Comparison of ENCODE assay signal across 9 cellular contexts in the genomic region with DNA sequence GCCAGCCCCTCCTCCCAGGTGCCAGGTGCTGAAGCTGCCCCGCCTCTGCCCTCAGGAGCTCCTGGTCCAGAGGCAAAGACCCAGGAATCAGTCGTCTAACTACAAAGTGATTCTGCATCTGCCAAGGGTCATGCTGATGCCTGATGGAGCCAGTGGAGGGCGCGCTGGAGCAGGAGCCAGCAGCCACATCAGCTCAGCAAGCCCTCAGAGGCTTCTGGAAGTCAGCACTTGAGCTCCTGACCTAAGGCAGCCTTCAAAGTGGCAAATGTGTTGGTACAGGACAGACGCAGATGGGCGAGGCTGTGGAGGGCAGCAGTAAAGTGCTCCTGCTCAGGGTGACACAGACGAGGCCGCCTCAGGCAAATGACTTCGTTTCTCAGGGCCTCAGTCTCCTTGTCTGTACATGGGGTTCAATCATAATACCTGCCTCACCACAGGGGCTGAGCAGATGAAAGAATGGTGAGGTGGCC. TPM values are rescaled to one million over a fixed set of nuclear protein-coding genes. Genes with fewer than 3 reads are reported as not detected.
DNase-seq lines count a peak whose midpoint lies in the region; ATAC-seq, FAIRE-seq and TF ChIP-seq lines count a peak whose summit lies in the region.
"Had no signal": no experiment of that assay in that cellular context is flagged by ENCODE, and none has a peak within 500 bp of the region (broad histone marks: within the 10 kb centered on the region; RNA-seq: fewer than 3 reads in every experiment).

No MANE protein-coding gene starts in this region.

- H3K36me3 Mint-ChIP-seq in activated CD4-positive, alpha-beta T cell treated with anti-CD3 and anti-CD28 coated beads, Interleukin-2, amount 10 ng/mL, durations not matched to agents 7 days and 5 days (ENCODE audit: low read depth), result peaks cover 29% of the 10 kb centered on the region

- H3K14ac ChIP-seq in trophoblast cell (ENCODE audit: low read length), result no peak overlapping the region

- peaks cover 5% of the 10 kb centered on the region for H3K4me1 Mint-ChIP-seq in activated CD4-positive, alpha-beta T cell treated with anti-CD3 and anti-CD28 coated beads, Interleukin-2, amount 10 ng/mL, durations not matched to agents 7 days and 5 days

- H3K23ac ChIP-seq in trophoblast cell (ENCODE audit: low read length), result no peak overlapping the region

- no peaks in the 10 kb centered on the region for H3K27me3 Mint-ChIP-seq in activated CD4-positive, alpha-beta T cell treated with anti-CD3 and anti-CD28 coated beads, Interleukin-2, amount 10 ng/mL, durations not matched to agents 7 days and 5 days

- H3K27ac Mint-ChIP-seq in activated CD4-positive, alpha-beta T cell treated with anti-CD3 and anti-CD28 coated beads, Interleukin-2, amount 10 ng/mL, durations not matched to agents 7 days and 5 days, result peak overlapping the region; percentile 76

- no peak overlapping the region for H2BK5ac ChIP-seq in trophoblast cell (ENCODE audit: low read depth, low read length, poor library complexity)

- no peaks in the 10 kb centered on the region for H4K20me1 ChIP-seq in endothelial cell of umbilical vein (replicated peaks; ENCODE audit: control insufficient read depth, extremely low read depth, insufficient read depth, low read length)

- H3K36me3 ChIP-seq in endothelial cell of umbilical vein (ENCODE audit: control insufficient read depth in 2 of 2, extremely low read depth in 1 of 2, insufficient read depth in 2 of 2, low read length in 2 of 2), result peaks cover 4 to 26% of the 10 kb centered on the region in 2 experiments
- H3K36me3 ChIP-seq in trophoblast cell (ENCODE audit: control insufficient read depth in 1 of 2, insufficient read depth in 2 of 2, low read length in 2 of 2), result peaks cover 25 to 36% of the 10 kb centered on the region in 2 experiments

- CTCF ChIA-PET in activated CD4-positive, alpha-beta T cell treated with anti-CD3 and anti-CD28 coated beads, Interleukin-2, amount 10 ng/mL, durations not matched to agents 7 days and 5 days (lab: Charles Lee), result interaction anchor here (0.7 to 3.6 kb wide), 11 partner anchors 9 to 383 kb away, joined by 3 to 15 read pairs (median 3); no protein-coding TSS in a partner anchor
- CTCF ChIA-PET in endothelial cell of umbilical vein (lab: Charles Lee), result interaction anchor here (0.9 to 2.5 kb wide), 13 partner anchors 8 to 358 kb away, joined by 3 to 19 read pairs (median 5); no protein-coding TSS in a partner anchor

- peak; percentile 82 for FAIRE-seq in endothelial cell of umbilical vein (lab: Jason Lieb, UNC)

- H3K18ac ChIP-seq in trophoblast cell (ENCODE audit: low read length), result no peak overlapping the region

- no peak overlapping the region for H3K4me2 ChIP-seq in endothelial cell of umbilical vein (ENCODE audit: insufficient read depth, low read length)
- H3K4me2 ChIP-seq in trophoblast cell (ENCODE audit: low read length), result no peak overlapping the region

- no peaks in the 10 kb centered on the region for H3K9me3 ChIP-seq in endothelial cell of umbilical vein (replicated peaks; ENCODE audit: control insufficient read depth, insufficient read depth, low read length)
- no peaks in the 10 kb centered on the region for H3K9me3 ChIP-seq in trophoblast cell (ENCODE audit: insufficient read depth, low read depth, low read length)
- H3K9me3 ChIP-seq: BLaER1 treated with 17β-estradiol and CSF1 and Interleukin-3, amounts not matched to agents 10 nM and 100 nM had no signal

- H3K27me3 ChIP-seq in endothelial cell of umbilical vein (ENCODE audit: control insufficient read depth in 2 of 2, insufficient read depth in 2 of 2, low read length in 2 of 2) (no peaks in the 10 kb centered on the region), trophoblast cell (ENCODE audit: insufficient read depth, low read length) (no peaks in the 10 kb centered on the region)
- H3K27me3 ChIP-seq: BLaER1 treated with 17β-estradiol and CSF1 and Interleukin-3, amounts not matched to agents 10 nM and 100 nM had no signal

- H3K27ac ChIP-seq in endothelial cell of umbilical vein (ENCODE audit: insufficient read depth, low read depth, low read length), result no peak overlapping the region
- no peak overlapping the region for H3K27ac ChIP-seq in trophoblast cell (ENCODE audit: low read depth, low read length)
- H3K27ac ChIP-seq: BLaER1 treated with 17β-estradiol and CSF1 and Interleukin-3, amounts not matched to agents 10 nM and 100 nM had no signal

- H2AFZ ChIP-seq in endothelial cell of umbilical vein (ENCODE audit: low read depth, low read length) (no peak overlapping the region), trophoblast cell (ENCODE audit: insufficient read depth, low read length, poor library complexity) (no peak overlapping the region)

- no peak overlapping the region for H4K8ac ChIP-seq in trophoblast cell (ENCODE audit: low read depth, low read length)

- H4K91ac ChIP-seq in trophoblast cell (ENCODE audit: low read depth, low read length), result no peak overlapping the region

- dilution Hi-C loops in endothelial cell of umbilical vein (cut with MboI; ENCODE audit: extremely low pct_ligation_motif_present, low sequenced_read_pairs), result no loop called here

- no TSS peak for BruUV-seq in endothelial cell of umbilical vein (replicated peaks; lab: Mats Ljungman, UMichigan)

- H2BK120ac ChIP-seq in trophoblast cell (ENCODE audit: insufficient read depth, low read length, poor library complexity), result no peak overlapping the region

- no peak overlapping the region for H4K12ac ChIP-seq in trophoblast cell (ENCODE audit: low read depth, low read length)

- H3K9ac ChIP-seq in endothelial cell of umbilical vein (replicated peaks; ENCODE audit: extremely low read depth, insufficient read depth, low read length) (no peak overlapping the region), trophoblast cell (ENCODE audit: low read length) (no peak overlapping the region)
- H3K9ac ChIP-seq: BLaER1 treated with 17β-estradiol and CSF1 and Interleukin-3, amounts not matched to agents 10 nM and 100 nM had no signal

- no peaks in the 10 kb centered on the region for H3K9me1 ChIP-seq in endothelial cell of umbilical vein (replicated peaks; ENCODE audit: control insufficient read depth, extremely low read depth, insufficient read depth, low read length)

- no peak overlapping the region for H3K4me3 Mint-ChIP-seq in activated CD4-positive, alpha-beta T cell treated with anti-CD3 and anti-CD28 coated beads, Interleukin-2, amount 10 ng/mL, durations not matched to agents 7 days and 5 days

- no CpG with 5 or more reads among the region's 9 CpGs for WGBS in trophoblast cell (ENCODE audit: extremely low coverage, insufficient coverage, insufficient read length)

- no peaks in the 10 kb centered on the region for H3K9me3 Mint-ChIP-seq in activated CD4-positive, alpha-beta T cell treated with anti-CD3 and anti-CD28 coated beads, Interleukin-2, amount 10 ng/mL, durations not matched to agents 7 days and 5 days

- DNase-seq in NCI-H1417 (lab: John Stamatoyannopoulos, UW) (peak; percentile 12 to 68 (median 31)), NCI-H1417 treated with DMSO at 0.1 percent for 48 hours (lab: John Stamatoyannopoulos, UW) (no peak), NB4 (ENCODE audit: low read depth) (peak; percentile 78), endothelial cell of umbilical vein (ENCODE audit: low read depth, low spot score) (peak; percentile 61), trophoblast cell (peak; percentile 23 to 56)
- DNase-seq in activated CD4-positive, alpha-beta T cell treated with anti-CD3 and anti-CD28 coated beads, Interleukin-2, amount 10 ng/mL, durations not matched to agents 7 days and 5 days, result peak; percentile 63

- H3K79me1 ChIP-seq in trophoblast cell (ENCODE audit: low read length), result no peaks in the 10 kb centered on the region

- no peaks in the 10 kb centered on the region for H3K4me1 ChIP-seq in endothelial cell of umbilical vein (ENCODE audit: control insufficient read depth, extremely low read depth, insufficient read depth, low read length)
- peaks cover under 1 to 6% of the 10 kb centered on the region in 2 experiments for H3K4me1 ChIP-seq in trophoblast cell (ENCODE audit: control insufficient read depth in 1 of 2, insufficient read depth in 2 of 2, low read length in 2 of 2)

- H3K79me2 ChIP-seq in endothelial cell of umbilical vein (ENCODE audit: control insufficient read depth, insufficient read depth, low read length) (no peaks in the 10 kb centered on the region), trophoblast cell (ENCODE audit: control insufficient read depth, insufficient read depth, low read length, poor library complexity) (no peaks in the 10 kb centered on the region)

- intact Hi-C loops in endothelial cell of umbilical vein (cut with micrococcal nuclease), result loop anchor here (1.0 kb wide), 3 partner anchors 91 to 225 kb away; no protein-coding TSS in a partner anchor

- no peak overlapping the region for H3K4me3 ChIP-seq in NB4 (ENCODE audit: low read depth, low read length)
- no peak overlapping the region for H3K4me3 ChIP-seq in endothelial cell of umbilical vein (replicated peaks in 1 of 3; ENCODE audit: insufficient read depth in 1 of 3, low read depth in 1 of 3, low read length in 3 of 3)
- H3K4me3 ChIP-seq in trophoblast cell (ENCODE audit: low read depth, low read length), result no peak overlapping the region
- H3K4me3 ChIP-seq: BLaER1 treated with 17β-estradiol and CSF1 and Interleukin-3, amounts not matched to agents 10 nM and 100 nM had no signal

- ATAC-seq in HG03039 (IDR thresholded peaks at IDR 0.05; ENCODE audit: unreplicated experiment) (no peak), GM18502 (IDR thresholded peaks at IDR 0.05; ENCODE audit: poor library complexity, unreplicated experiment) (no peak)

- no peak overlapping the region for H2AK5ac ChIP-seq in trophoblast cell (ENCODE audit: low read length)

- no peak overlapping the region for H2BK12ac ChIP-seq in trophoblast cell (ENCODE audit: low read length)

- H3K4ac ChIP-seq in trophoblast cell (ENCODE audit: low read depth, low read length), result no peak overlapping the region

- TF ChIP-seq POLR2A in NB4 (IDR thresholded peaks at IDR 0.05; ENCODE audit: extremely low read depth, insufficient read length) (no peak), endothelial cell of umbilical vein (IDR thresholded peaks at IDR 0.05; ENCODE audit: low read depth, low read length) (no peak)

- POLR2A ChIA-PET in activated CD4-positive, alpha-beta T cell treated with anti-CD3 and anti-CD28 coated beads, Interleukin-2, amount 10 ng/mL, durations not matched to agents 7 days and 5 days (lab: Charles Lee), result no interaction called here
- POLR2A ChIA-PET in endothelial cell of umbilical vein (lab: Charles Lee), result no interaction called here

- TF ChIP-seq CTCF in NB4 (IDR thresholded peaks at IDR 0.05; ENCODE audit: low read depth, low read length), result peak; percentile 96
- peak; percentile 78 to 89 for TF ChIP-seq CTCF in endothelial cell of umbilical vein (IDR thresholded peaks at IDR 0.05; ENCODE audit: extremely low read depth in 1 of 2, insufficient read depth in 1 of 2, low read depth in 1 of 2, low read length in 2 of 2)

RNA-seq across cellular contexts. Expression of a gene that starts 10.9 kb away (rescaled TPM):
- 10 to 100 TPM; 17.6 to 20.2 TPM for total RNA-seq in activated CD4-positive, alpha-beta T cell treated with anti-CD3 and anti-CD28 coated beads, Interleukin-2, amount 10 ng/mL, durations not matched to agents 7 days and 5 days
- 24.7 and 26.1 TPM in 2 replicates for total RNA-seq in endothelial cell of umbilical vein
- 9.6 and 12.3 TPM in 2 replicates for polyA plus RNA-seq in endothelial cell of umbilical vein
- 16.8 and 19.6 TPM in 2 replicates for polyA plus RNA-seq in endothelial cell of umbilical vein (2011; cell fraction: cytosol; rRNA removed)
- polyA plus RNA-seq in endothelial cell of umbilical vein (2011; cell fraction: nucleus; rRNA removed), result 12.6 and 14.9 TPM in 2 replicates
- 15.6 and 17.2 TPM in 2 replicates for polyA plus RNA-seq in endothelial cell of umbilical vein (2012)
- 7.2 and 11.3 TPM in 2 replicates for polyA minus RNA-seq in endothelial cell of umbilical vein
- polyA minus RNA-seq in endothelial cell of umbilical vein (2011; cell fraction: cytosol; rRNA and poly(A)+ RNA removed), result 4.9 TPM
- 10.5 and 12.4 TPM in 2 replicates for polyA minus RNA-seq in endothelial cell of umbilical vein (2011; cell fraction: nucleus; rRNA and poly(A)+ RNA removed)
- polyA plus RNA-seq in trophoblast cell (2013), result 11.0 and 11.2 TPM in 2 replicates

RNA-seq across cellular contexts. Expression of a gene that starts 27.0 kb away (rescaled TPM):
- total RNA-seq in activated CD4-positive, alpha-beta T cell treated with anti-CD3 and anti-CD28 coated beads, Interleukin-2, amount 10 ng/mL, durations not matched to agents 7 days and 5 days, result not detected
- total RNA-seq in endothelial cell of umbilical vein, result not detected in 2 replicates
- polyA plus RNA-seq in endothelial cell of umbilical vein, result not detected in 2 replicates
- polyA plus RNA-seq in endothelial cell of umbilical vein (2011; cell fraction: cytosol; rRNA removed), result not detected in 2 replicates
- polyA plus RNA-seq in endothelial cell of umbilical vein (2011; cell fraction: nucleus; rRNA removed), result not detected in 2 replicates
- not detected in 2 replicates for polyA plus RNA-seq in endothelial cell of umbilical vein (2012)
- polyA minus RNA-seq in endothelial cell of umbilical vein, result not detected in 2 replicates
- polyA minus RNA-seq in endothelial cell of umbilical vein (2011; cell fraction: cytosol; rRNA and poly(A)+ RNA removed), result not detected
- polyA minus RNA-seq in endothelial cell of umbilical vein (2011; cell fraction: nucleus; rRNA and poly(A)+ RNA removed), result not detected in 2 replicates
- not detected in 2 replicates for polyA plus RNA-seq in trophoblast cell (2013)

RNA-seq across cellular contexts. Expression of a gene that starts 33.7 kb away (rescaled TPM):
- total RNA-seq in activated CD4-positive, alpha-beta T cell treated with anti-CD3 and anti-CD28 coated beads, Interleukin-2, amount 10 ng/mL, durations not matched to agents 7 days and 5 days, result 10 to 100 TPM; 28.5 to 34.2 TPM
- total RNA-seq in endothelial cell of umbilical vein, result 0.33 TPM in 1 of 2 replicates, not detected in the other
- 0.17 and 0.30 TPM in 2 replicates for polyA plus RNA-seq in endothelial cell of umbilical vein
- 0.22 and 0.30 TPM in 2 replicates for polyA plus RNA-seq in endothelial cell of umbilical vein (2011; cell fraction: cytosol; rRNA removed)
- polyA plus RNA-seq in endothelial cell of umbilical vein (2011; cell fraction: nucleus; rRNA removed), result 0.14 TPM in 1 of 2 replicates, not detected in the other
- 0.25 and 0.35 TPM in 2 replicates for polyA plus RNA-seq in endothelial cell of umbilical vein (2012)
- polyA minus RNA-seq in endothelial cell of umbilical vein, result 1.2 TPM in 1 of 2 replicates, not detected in the other
- polyA minus RNA-seq in endothelial cell of umbilical vein (2011; cell fraction: cytosol; rRNA and poly(A)+ RNA removed), result 2.9 TPM
- not detected in 2 replicates for polyA minus RNA-seq in endothelial cell of umbilical vein (2011; cell fraction: nucleus; rRNA and poly(A)+ RNA removed)
- polyA plus RNA-seq in trophoblast cell (2013), result not detected in 2 replicates

Comparison
In these comparisons a context has a peak if more than half of its experiments do, and no peak if none do; other contexts are left out.
1. RNA of a gene that starts 33.7 kb away (total RNA-seq): 28.5 to 34.2 TPM in activated CD4-positive, alpha-beta T cell treated with anti-CD3 and anti-CD28 coated beads, Interleukin-2, amount 10 ng/mL, durations not matched to agents 7 days and 5 days; 0.33 TPM in endothelial cell of umbilical vein; every median in the first group is over 10 times any median in the second.